Comparison of ENCODE assay signal across 18 cellular contexts in genomic region chr17:34465756-34466155, GRCh38.
"Had no signal": no experiment of that assay in that cellular context is flagged by ENCODE, and none has a peak within 500 bp of the region (broad histone marks: within the 10 kb centered on the region; RNA-seq: fewer than 3 reads in every experiment).

No MANE protein-coding gene starts in this region.

- DNase-seq: activated CD4-positive, alpha-beta T cell treated with anti-CD3 and anti-CD28 coated beads for 4 hours; activated CD4-positive, alpha-beta T cell treated with anti-CD3 and anti-CD28 coated beads, Interleukin-2, amount 50 U/mL, for 48 hours; activated CD4-positive, CD25-positive, alpha-beta regulatory T cell; activated CD8-positive, alpha-beta memory T cell treated with anti-CD3 and anti-CD28 coated beads, Interleukin-2, amount 50 U/mL, for 48 hours; activated naive CD4-positive, alpha-beta T cell treated with anti-CD3 and anti-CD28 coated beads, Interleukin-2, amount 10 ng/mL, durations not matched to agents 7 days and 5 days; activated T-cell treated with anti-CD3 and anti-CD28 coated beads, Interleukin-2, amount 50 U/mL, for 4 hours; dermis blood vessel endothelial cell; effector memory CD4-positive, alpha-beta T cell; hippocampal formation; left ventricle myocardium inferior; naive thymus-derived CD8-positive, alpha-beta T cell; stimulated activated CD4-positive, alpha-beta T cell treated with anti-CD3 and anti-CD28 coated beads, Interleukin-2, amount 100 ng/mL, for 48 hours; stimulated activated CD8-positive, alpha-beta memory T cell treated with anti-CD3 and anti-CD28 coated beads, Interleukin-4, amount 100 ng/mL, for 48 hours; stimulated activated naive B cell treated with anti-CD40 and anti-IgM and Interleukin-4, amounts not matched to agents 10 μg/mL and 1 μg/mL and 100 μg/mL, for 72 hours; testis; trophoblast cell; uterus had no signal

- H3K27ac ChIP-seq: cardiac muscle cell, left ventricle myocardium inferior, testis, uterus had no signal

- H3K4me3 ChIP-seq: cardiac muscle cell, left ventricle myocardium inferior, testis, uterus had no signal
